In the genomic region with DNA sequence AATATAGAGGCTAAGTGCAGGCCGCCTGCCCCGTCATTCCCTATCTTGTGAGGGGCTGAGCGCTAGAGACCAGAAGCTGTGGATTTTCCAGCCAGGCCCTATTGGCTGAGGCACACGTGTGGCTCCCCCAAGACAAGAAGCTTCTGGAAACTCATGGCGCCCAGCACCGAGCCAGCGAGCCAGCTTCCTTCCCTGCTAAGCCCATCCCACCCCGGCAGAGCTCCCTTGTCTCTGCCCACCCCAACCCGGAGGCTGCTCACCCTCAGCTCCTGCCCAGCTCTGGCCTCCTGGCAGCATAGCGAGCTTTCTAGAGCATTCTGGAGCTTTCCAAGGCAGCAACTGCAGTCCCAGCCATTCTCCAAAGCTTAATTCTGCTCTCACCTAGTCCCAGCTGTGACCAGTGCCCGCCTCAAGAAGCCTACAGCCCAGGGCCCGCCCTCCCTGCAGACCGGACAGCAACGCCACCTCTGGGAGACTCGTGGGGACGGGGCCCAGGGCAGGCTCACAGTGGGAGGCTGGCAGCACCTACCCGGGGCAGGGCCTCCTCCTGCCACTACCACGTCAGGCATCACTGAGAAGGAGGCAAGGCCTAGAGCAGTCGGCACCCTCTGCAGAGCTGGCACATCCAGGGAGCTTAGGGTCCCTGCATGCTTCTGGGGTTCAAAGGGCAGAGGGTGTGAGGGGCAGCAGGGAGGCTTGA, we compare ENCODE assay signal across 15 cellular contexts. TPM values are rescaled to one million over a fixed set of nuclear protein-coding genes. Genes with fewer than 3 reads are reported as not detected.
DNase-seq lines count a peak whose midpoint lies in the region; ATAC-seq and TF ChIP-seq lines count a peak whose summit lies in the region.
"Had no signal": no experiment of that assay in that cellular context is flagged by ENCODE, and none has a peak within 500 bp of the region (broad histone marks: within the 10 kb centered on the region; RNA-seq: fewer than 3 reads in every experiment).

No MANE protein-coding gene starts in this region.

- peak; percentile 46 for DNase-seq in Right ventricle myocardium inferior (ENCODE audit: missing footprints)
- DNase-seq in heart right ventricle, result no peak
- DNase-seq in H7, result peak; percentile 67
- DNase-seq in posterior vena cava (ENCODE audit: low spot score), result peak; percentile 78
- DNase-seq in activated CD8-positive, alpha-beta T cell treated with anti-CD3 and anti-CD28 coated beads, Interleukin-2, amount 10 ng/mL, durations not matched to agents 7 days and 5 days, result no peak
- DNase-seq in substantia nigra (lab: John Stamatoyannopoulos, UW), result no peak
- DNase-seq: CD4-positive, CD25-positive, alpha-beta regulatory T cell; GOT3; MG63; NCI-H1417 treated with DMSO at 0.1 percent for 48 hours; NCI-H526; OCI-M1; SHP77 had no signal

- no peaks in the 10 kb centered on the region for H3K9me3 ChIP-seq in heart right ventricle
- H3K9me3 ChIP-seq: MG63 had no signal

- no peak overlapping the region for H3K4me3 Mint-ChIP-seq in brain
- no peak overlapping the region for H3K4me3 Mint-ChIP-seq in activated CD8-positive, alpha-beta T cell treated with anti-CD3 and anti-CD28 coated beads, Interleukin-2, amount 10 ng/mL, durations not matched to agents 7 days and 5 days
- H3K4me3 Mint-ChIP-seq: CD4-positive, CD25-positive, alpha-beta regulatory T cell had no signal

- H3K4me1 ChIP-seq in heart right ventricle, result peaks cover 0 to 8% (median 0%) of the 10 kb centered on the region in 9 donors

- intact Hi-C loops in Right ventricle myocardium inferior (cut with DNase I) (no loop called here), heart right ventricle (cut with DNase I) (loop anchor here in 2 of 10 donors (5.0 to 10.0 kb wide), 2 partner anchors 140 to 143 kb away; no protein-coding TSS in a partner anchor), posterior vena cava (cut with DNase I) (loop anchor here in 1 of 2 donors (10.0 kb wide), 1 partner anchor 537 kb away; no protein-coding TSS in a partner anchor)

- ATAC-seq in Right ventricle myocardium inferior, result no peak
- ATAC-seq in heart right ventricle, result no peak
- ATAC-seq in activated CD8-positive, alpha-beta T cell treated with anti-CD3 and anti-CD28 coated beads, Interleukin-2, amount 10 ng/mL, durations not matched to agents 7 days and 5 days, result no peak
- ATAC-seq: K562 had no signal

- WGBS in heart right ventricle, 2 donors, result 82 to 83% methylated on average over 19 of the region's 19 CpGs

- no peak overlapping the region for H3K27ac ChIP-seq in heart right ventricle
- H3K27ac ChIP-seq in substantia nigra (ENCODE audit: low read depth, low read length, poor library complexity, severe bottlenecking), result no peak overlapping the region

- peaks cover 0 to 2% (median 0%) of the 10 kb centered on the region in 5 experiments for H3K9me3 Mint-ChIP-seq in brain
- no peaks in the 10 kb centered on the region for H3K9me3 Mint-ChIP-seq in activated CD8-positive, alpha-beta T cell treated with anti-CD3 and anti-CD28 coated beads, Interleukin-2, amount 10 ng/mL, durations not matched to agents 7 days and 5 days (ENCODE audit: insufficient read depth)

- H3K4me1 Mint-ChIP-seq in brain, result peaks cover 9% of the 10 kb centered on the region
- no peaks in the 10 kb centered on the region for H3K4me1 Mint-ChIP-seq in activated CD8-positive, alpha-beta T cell treated with anti-CD3 and anti-CD28 coated beads, Interleukin-2, amount 10 ng/mL, durations not matched to agents 7 days and 5 days (ENCODE audit: low read depth)
- H3K4me1 Mint-ChIP-seq: CD4-positive, CD25-positive, alpha-beta regulatory T cell had no signal

- H3K27me3 ChIP-seq in heart right ventricle (peaks cover 13 to 66% (median 45%) of the 10 kb centered on the region in 7 donors), H7 (ENCODE audit: control insufficient read depth, insufficient read depth, low read length) (no peaks in the 10 kb centered on the region)
- H3K27me3 ChIP-seq: MG63 had no signal

- peak overlapping the region in 3 of 5 experiments; percentile 12 to 93 (median 41) for H3K27ac Mint-ChIP-seq in brain
- no peak overlapping the region for H3K27ac Mint-ChIP-seq in activated CD8-positive, alpha-beta T cell treated with anti-CD3 and anti-CD28 coated beads, Interleukin-2, amount 10 ng/mL, durations not matched to agents 7 days and 5 days
- H3K27ac Mint-ChIP-seq: CD4-positive, CD25-positive, alpha-beta regulatory T cell had no signal

- no peak overlapping the region for H3K4me3 ChIP-seq in heart right ventricle
- no peak overlapping the region for H3K4me3 ChIP-seq in H7 (ENCODE audit: insufficient read depth, low read depth, low read length)
- H3K4me3 ChIP-seq: K562, MG63 had no signal

- CTCF ChIA-PET in activated CD8-positive, alpha-beta T cell treated with anti-CD3 and anti-CD28 coated beads, Interleukin-2, amount 10 ng/mL, durations not matched to agents 7 days and 5 days (lab: Charles Lee), result interaction anchor here (1.4 kb wide), 1 partner anchor 9 kb away, joined by 3 read pairs; no protein-coding TSS in a partner anchor

- no peaks in the 10 kb centered on the region for H3K36me3 Mint-ChIP-seq in brain
- no peaks in the 10 kb centered on the region for H3K36me3 Mint-ChIP-seq in activated CD8-positive, alpha-beta T cell treated with anti-CD3 and anti-CD28 coated beads, Interleukin-2, amount 10 ng/mL, durations not matched to agents 7 days and 5 days (ENCODE audit: low read depth)
- H3K36me3 Mint-ChIP-seq: CD4-positive, CD25-positive, alpha-beta regulatory T cell had no signal

- H3K27me3 Mint-ChIP-seq in brain, result no peaks in the 10 kb centered on the region
- H3K27me3 Mint-ChIP-seq in activated CD8-positive, alpha-beta T cell treated with anti-CD3 and anti-CD28 coated beads, Interleukin-2, amount 10 ng/mL, durations not matched to agents 7 days and 5 days (ENCODE audit: low read depth), result no peaks in the 10 kb centered on the region
- H3K27me3 Mint-ChIP-seq: CD4-positive, CD25-positive, alpha-beta regulatory T cell had no signal

- H3K36me3 ChIP-seq in heart right ventricle (no peaks in the 10 kb centered on the region), H7 (replicated peaks; ENCODE audit: control insufficient read depth, insufficient read depth, low read length) (no peaks in the 10 kb centered on the region)
- H3K36me3 ChIP-seq: MG63 had no signal

- no peak for TF ChIP-seq CTCF in heart right ventricle (IDR thresholded peaks at IDR 0.05)
- no peak for TF ChIP-seq CTCF in brain (conservative IDR thresholded peaks at IDR 0.05)

- POLR2A ChIA-PET in activated CD8-positive, alpha-beta T cell treated with anti-CD3 and anti-CD28 coated beads, Interleukin-2, amount 10 ng/mL, durations not matched to agents 7 days and 5 days (lab: Charles Lee), result no interaction called here

RNA-seq across cellular contexts. Expression of gene TMEM250, which starts 23.2 kb away (rescaled TPM):
- total RNA-seq in Right ventricle myocardium inferior (18.7 TPM), heart right ventricle (10 to 100 TPM; 12.7 to 24.3 (median 15.4) TPM), posterior vena cava (10 to 100 TPM; 25.0 to 29.1 TPM)
- polyA plus RNA-seq in heart right ventricle (10 to 100 TPM in 1 of 2 donors, 1 to 10 TPM in 1; 9.7 to 26.4 TPM), brain (ENCODE audit: insufficient read depth, low read depth, low replicate concordance) (36.6 TPM)
- total RNA-seq in H7 (2014; rRNA removed; shearing (Covaris generic)), result 50.7 and 66.1 TPM in 2 replicates
- total RNA-seq in activated CD8-positive, alpha-beta T cell treated with anti-CD3 and anti-CD28 coated beads, Interleukin-2, amount 10 ng/mL, durations not matched to agents 7 days and 5 days, result 10 to 100 TPM; 56.5 to 57.0 TPM

RNA-seq across cellular contexts. Expression of gene NACC2, which starts 46.8 kb away (rescaled TPM):
- total RNA-seq in Right ventricle myocardium inferior, result 37.0 TPM
- total RNA-seq in heart right ventricle, result 10 to 100 TPM; 32.0 to 55.1 (median 41.1) TPM
- 10 to 100 TPM; 15.6 to 16.5 TPM for polyA plus RNA-seq in heart right ventricle
- total RNA-seq in H7 (2014; rRNA removed; shearing (Covaris generic)), result 16.6 and 19.3 TPM in 2 replicates
- 20.6 TPM for polyA plus RNA-seq in brain (ENCODE audit: insufficient read depth, low read depth, low replicate concordance)
- total RNA-seq in posterior vena cava, result 10 to 100 TPM; 73.5 to 77.7 TPM
- 1 to 10 TPM; 5.6 to 6.4 TPM for total RNA-seq in activated CD8-positive, alpha-beta T cell treated with anti-CD3 and anti-CD28 coated beads, Interleukin-2, amount 10 ng/mL, durations not matched to agents 7 days and 5 days

Comparison
In these comparisons a context has a peak if more than half of its experiments do, and no peak if none do; other contexts are left out.
1. DNase-seq: peak in Right ventricle myocardium inferior (single experiment), H7 (single experiment) and posterior vena cava (single experiment); none in heart right ventricle (0 of 2), activated CD8-positive, alpha-beta T cell treated with anti-CD3 and anti-CD28 coated beads, Interleukin-2, amount 10 ng/mL, durations not matched to agents 7 days and 5 days (single experiment) and substantia nigra (0 of 49).